In genomic region chr4:109410776-109411175, GRCh38 we compare ENCODE assay signal across 22 cellular contexts. TPM values are rescaled to one million over a fixed set of nuclear protein-coding genes. Genes with fewer than 3 reads are reported as not detected.
DNase-seq lines count a peak whose midpoint lies in the region; ATAC-seq and TF ChIP-seq lines count a peak whose summit lies in the region.
"Had no signal": no experiment of that assay in that cellular context is flagged by ENCODE, and none has a peak within 500 bp of the region (broad histone marks: within the 10 kb centered on the region; RNA-seq: fewer than 3 reads in every experiment).

No MANE protein-coding gene starts in this region.

- no peaks in the 10 kb centered on the region for H3K27me3 ChIP-seq in GM23338 (ENCODE audit: insufficient read depth)
- no peaks in the 10 kb centered on the region for H3K27me3 ChIP-seq in neuronal stem cell (ENCODE audit: control insufficient read depth in 3 of 3, insufficient read depth in 3 of 3, low read depth in 1 of 3, low read length in 3 of 3)
- H3K27me3 ChIP-seq: ovary, SJCRH30, transverse colon had no signal

- H3K27ac Mint-ChIP-seq in GM23338, result peak overlapping the region; percentile 29
- H3K27ac Mint-ChIP-seq: activated naive CD4-positive, alpha-beta T cell treated with anti-CD3 and anti-CD28 coated beads, Interleukin-2, amount 10 ng/mL, durations not matched to agents 7 days and 5 days; activated T-cell treated with anti-CD3 and anti-CD28 coated beads, Interleukin-2, amount 50 U/mL, for 72 hours; CD4-positive, alpha-beta memory T cell; naive thymus-derived CD4-positive, alpha-beta T cell had no signal

- peaks cover 2% of the 10 kb centered on the region for H3K27me3 Mint-ChIP-seq in GM23338 (ENCODE audit: insufficient read depth, low read depth, poor library complexity)
- H3K27me3 Mint-ChIP-seq: CD4-positive, alpha-beta memory T cell had no signal

- no peaks in the 10 kb centered on the region for H3K79me1 ChIP-seq in neuronal stem cell (ENCODE audit: low read depth, low read length)

- no peak overlapping the region for H2BK12ac ChIP-seq in neuronal stem cell (ENCODE audit: low read length)

- no peak overlapping the region for H3K18ac ChIP-seq in neuronal stem cell (ENCODE audit: low read length)

- no peak; the same call in 2 of the 3 replicates for ATAC-seq in GM23338
- ATAC-seq: activated T-cell treated with anti-CD3 and anti-CD28 coated beads, Interleukin-2, amount 50 U/mL, for 72 hours; left cardiac atrium; naive thymus-derived CD4-positive, alpha-beta T cell; right cardiac atrium had no signal

- H3K36me3 ChIP-seq in GM23338 (ENCODE audit: insufficient read depth), result no peaks in the 10 kb centered on the region
- no peaks in the 10 kb centered on the region for H3K36me3 ChIP-seq in neuronal stem cell (replicated peaks in 1 of 2; ENCODE audit: control insufficient read depth in 2 of 2, insufficient read depth in 2 of 2, low read length in 2 of 2)
- H3K36me3 ChIP-seq: ovary, SJCRH30, transverse colon had no signal

- no peaks in the 10 kb centered on the region for H4K20me1 ChIP-seq in GM23338 (replicated peaks; ENCODE audit: insufficient read depth)

- H3K9me2 ChIP-seq in GM23338 (ENCODE audit: insufficient read depth), result 0 out of 2 replicates have a peak, but pooled peaks cover 6% of the 10 kb centered on the region

- H3K23ac ChIP-seq in neuronal stem cell (ENCODE audit: low read depth, low read length, poor library complexity), result no peak overlapping the region

- H3K4me2 ChIP-seq in GM23338 (peak overlapping the region; percentile 4; the same call in 1 of the 2 replicates), neuronal stem cell (ENCODE audit: insufficient read depth, low read length, poor library complexity, severe bottlenecking) (no peak overlapping the region)

- peak overlapping the region; percentile 9 for H4K8ac ChIP-seq in neuronal stem cell (ENCODE audit: low read depth, low read length)

- no peaks in the 10 kb centered on the region for H3F3A ChIP-seq in GM23338 (replicated peaks; ENCODE audit: low read depth)

- H3K4me1 Mint-ChIP-seq in GM23338, result peaks cover 43% of the 10 kb centered on the region
- H3K4me1 Mint-ChIP-seq: activated naive CD4-positive, alpha-beta T cell treated with anti-CD3 and anti-CD28 coated beads, Interleukin-2, amount 10 ng/mL, durations not matched to agents 7 days and 5 days; CD4-positive, alpha-beta memory T cell had no signal

- no CpG with 5 or more reads among the region's 3 CpGs for WGBS in neuronal stem cell (ENCODE audit: extremely low coverage in 2 of 2, insufficient read length in 2 of 2, insufficient replicate concordance in 1 of 2), 2 donors

- no peak overlapping the region for H2BK5ac ChIP-seq in neuronal stem cell (ENCODE audit: low read length)

- TF ChIP-seq CTCF in GM23338 (conservative IDR thresholded peaks at IDR 0.05; ENCODE audit: low read depth in 2 of 2) (no peak), cardiac fibroblast (IDR thresholded peaks at IDR 0.05; ENCODE audit: low read depth, low read length) (no peak)

- no peak overlapping the region for H4K91ac ChIP-seq in neuronal stem cell (ENCODE audit: low read depth, low read length, poor library complexity)

- H3K9ac ChIP-seq in neuronal stem cell (ENCODE audit: low read depth, low read length, poor library complexity), result no peak overlapping the region

- no peaks in the 10 kb centered on the region for H3K9me3 Mint-ChIP-seq in GM23338
- H3K9me3 Mint-ChIP-seq: activated naive CD4-positive, alpha-beta T cell treated with anti-CD3 and anti-CD28 coated beads, Interleukin-2, amount 10 ng/mL, durations not matched to agents 7 days and 5 days; activated T-cell treated with anti-CD3 and anti-CD28 coated beads, Interleukin-2, amount 50 U/mL, for 72 hours; CD4-positive, alpha-beta memory T cell; naive thymus-derived CD4-positive, alpha-beta T cell had no signal

- H3K9me3 ChIP-seq in neuronal stem cell (replicated peaks in 1 of 2; ENCODE audit: control insufficient read depth in 2 of 2, insufficient read depth in 1 of 2, low read depth in 1 of 2, low read length in 2 of 2), result no peaks in the 10 kb centered on the region
- H3K9me3 ChIP-seq: ovary, SJCRH30, transverse colon had no signal

- peak; percentile 40 for DNase-seq in GM23338 (ENCODE audit: low spot score)
- DNase-seq in M059J (ENCODE audit: low read depth), result peak; percentile 36
- peak; percentile 10 for DNase-seq in cardiac fibroblast (ENCODE audit: low read depth in 2 of 2)
- DNase-seq in neuronal stem cell (ENCODE audit: low spot score), result no peak
- no peak for DNase-seq in 8988T
- no peak for DNase-seq in cortex of kidney (lab: John Stamatoyannopoulos, UW)
- DNase-seq in activated CD4-positive, alpha-beta T cell treated with anti-CD3 and anti-CD28 coated beads for 1 hour, result no peak
- DNase-seq in NCI-H82 treated with DMSO at 0.1 percent for 48 hours (lab: John Stamatoyannopoulos, UW; ENCODE audit: unreplicated experiment), result no peak
- DNase-seq: activated CD4-positive, alpha-beta T cell treated with anti-CD3 and anti-CD28 coated beads for 48 hours; activated naive CD4-positive, alpha-beta T cell treated with anti-CD3 and anti-CD28 coated beads, Interleukin-2, amount 10 ng/mL, durations not matched to agents 7 days and 5 days; activated T-cell treated with anti-CD3 and anti-CD28 coated beads, Interleukin-2, amount 50 U/mL, for 72 hours; aorta; CD4-positive, alpha-beta memory T cell; left cardiac atrium; naive thymus-derived CD4-positive, alpha-beta T cell; NCI-H187; NCI-H82; ovary; right cardiac atrium; SJCRH30; transverse colon had no signal

- H3K4me1 ChIP-seq in GM23338 (ENCODE audit: insufficient read depth), result peaks cover 38% of the 10 kb centered on the region
- no peaks in the 10 kb centered on the region for H3K4me1 ChIP-seq in neuronal stem cell (ENCODE audit: control insufficient read depth in 2 of 2, insufficient read depth in 1 of 2, low read depth in 1 of 2, low read length in 2 of 2)
- H3K4me1 ChIP-seq: SJCRH30, transverse colon had no signal

- H3K4me3 ChIP-seq in GM23338 (no peak overlapping the region), cardiac fibroblast (replicated peaks in 1 of 2; ENCODE audit: low read depth in 2 of 2, low read length in 2 of 2) (no peak overlapping the region), neuronal stem cell (ENCODE audit: low read length in 2 of 2) (no peak overlapping the region)
- H3K4me3 ChIP-seq: ovary, SJCRH30, transverse colon had no signal

- H3K4me3 Mint-ChIP-seq in GM23338, result no peak overlapping the region
- H3K4me3 Mint-ChIP-seq: activated naive CD4-positive, alpha-beta T cell treated with anti-CD3 and anti-CD28 coated beads, Interleukin-2, amount 10 ng/mL, durations not matched to agents 7 days and 5 days; activated T-cell treated with anti-CD3 and anti-CD28 coated beads, Interleukin-2, amount 50 U/mL, for 72 hours; CD4-positive, alpha-beta memory T cell; naive thymus-derived CD4-positive, alpha-beta T cell had no signal

- H3K4ac ChIP-seq in neuronal stem cell (ENCODE audit: low read length), result no peak overlapping the region

- H2BK120ac ChIP-seq in neuronal stem cell (ENCODE audit: low read depth, low read length), result no peak overlapping the region

- H3K27ac ChIP-seq in GM23338 (ENCODE audit: low read depth), result peak overlapping the region; percentile 64
- H3K27ac ChIP-seq in neuronal stem cell (replicated peaks; ENCODE audit: low read length), result no peak overlapping the region
- H3K27ac ChIP-seq: HL-60, ovary, SJCRH30, transverse colon had no signal

- H3K14ac ChIP-seq in neuronal stem cell (ENCODE audit: low read length), result no peak overlapping the region

- H3K36me3 Mint-ChIP-seq in GM23338 (ENCODE audit: low read depth), result no peaks in the 10 kb centered on the region
- H3K36me3 Mint-ChIP-seq: activated naive CD4-positive, alpha-beta T cell treated with anti-CD3 and anti-CD28 coated beads, Interleukin-2, amount 10 ng/mL, durations not matched to agents 7 days and 5 days; CD4-positive, alpha-beta memory T cell; naive thymus-derived CD4-positive, alpha-beta T cell had no signal

- H2AFZ ChIP-seq in GM23338 (no peak overlapping the region), neuronal stem cell (ENCODE audit: low read length) (no peak overlapping the region)

- H2BK15ac ChIP-seq in neuronal stem cell (ENCODE audit: low read length), result no peak overlapping the region

- no peak overlapping the region for H2AK5ac ChIP-seq in neuronal stem cell (ENCODE audit: low read depth, low read length)

- H3K79me2 ChIP-seq in GM23338 (replicated peaks; ENCODE audit: insufficient read depth), result no peaks in the 10 kb centered on the region

TF ChIP-seq in GM23338, 12 proteins besides CTCF, POLR2A, EP300 and RAD21 (continues in another document):
- TF ChIP-seq ZNF114 (CRISPR knock-in tag; IDR thresholded peaks at IDR 0.05) (no peak), CREB1 (CRISPR knock-in tag; IDR thresholded peaks at IDR 0.05; ENCODE audit: low read depth) (no peak), POLR2AphosphoS5 (IDR thresholded peaks at IDR 0.05; ENCODE audit: low read depth) (no peak), NANOG (IDR thresholded peaks at IDR 0.05; ENCODE audit: borderline replicate concordance) (no peak), STAT1 (IDR thresholded peaks at IDR 0.05; ENCODE audit: unreplicated experiment) (no peak)
- TF ChIP-seq, protein P1, sequence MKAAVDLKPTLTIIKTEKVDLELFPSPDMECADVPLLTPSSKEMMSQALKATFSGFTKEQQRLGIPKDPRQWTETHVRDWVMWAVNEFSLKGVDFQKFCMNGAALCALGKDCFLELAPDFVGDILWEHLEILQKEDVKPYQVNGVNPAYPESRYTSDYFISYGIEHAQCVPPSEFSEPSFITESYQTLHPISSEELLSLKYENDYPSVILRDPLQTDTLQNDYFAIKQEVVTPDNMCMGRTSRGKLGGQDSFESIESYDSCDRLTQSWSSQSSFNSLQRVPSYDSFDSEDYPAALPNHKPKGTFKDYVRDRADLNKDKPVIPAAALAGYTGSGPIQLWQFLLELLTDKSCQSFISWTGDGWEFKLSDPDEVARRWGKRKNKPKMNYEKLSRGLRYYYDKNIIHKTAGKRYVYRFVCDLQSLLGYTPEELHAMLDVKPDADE (IDR thresholded peaks at IDR 0.05), result no peak

RNA-seq across cellular contexts. Expression of gene SEC24B, which starts 22.8 kb away (rescaled TPM):
- total RNA-seq in GM23338 (2014; rRNA removed; shearing (Covaris generic)), result 30.1 and 32.8 TPM in 2 replicates
- 9.2 and 9.4 TPM in 2 replicates for polyA plus RNA-seq in GM23338 (2016; fragmentation: Nextera tagmentation; extraction: Ambion mirVana)
- total RNA-seq in M059J (2014; rRNA removed; shearing (Covaris generic)), result 12.9 and 18.6 TPM in 2 replicates
- polyA plus RNA-seq in neuronal stem cell (2013, experiment 1 of 2), result 21.8 TPM
- polyA plus RNA-seq in neuronal stem cell (2013, experiment 2 of 2), result 21.9 TPM

Comparison
In these comparisons a context has a peak if more than half of its experiments do, and no peak if none do; other contexts are left out.
1. DNase-seq: peak in GM23338 (single experiment), M059J (single experiment) and cardiac fibroblast (2 of 2); none in neuronal stem cell (single experiment), 8988T (single experiment), cortex of kidney (single experiment), activated CD4-positive, alpha-beta T cell treated with anti-CD3 and anti-CD28 coated beads for 1 hour (single experiment) and NCI-H82 treated with DMSO at 0.1 percent for 48 hours (single experiment).